27 cellular contexts compared by ENCODE assay signal in the genomic region with DNA sequence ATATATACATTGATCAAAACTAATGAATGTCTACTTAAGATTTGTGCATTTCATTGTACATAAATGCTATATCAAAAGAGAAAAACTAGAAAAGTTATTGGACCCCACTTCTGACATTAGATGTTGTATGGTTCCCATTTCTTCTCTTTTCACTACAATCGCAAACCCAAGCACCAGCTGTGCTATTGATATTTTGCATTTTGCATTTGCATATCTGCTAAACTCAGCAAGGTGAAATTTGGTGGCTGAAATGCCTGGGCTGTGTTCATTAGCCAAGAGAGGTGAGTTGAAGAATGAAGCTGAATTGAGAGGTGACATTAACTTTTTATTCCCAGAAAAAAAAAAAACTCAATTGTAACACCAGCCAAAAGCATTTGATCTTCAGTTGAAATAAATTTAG.
DNase-seq lines count a peak whose midpoint lies in the region; ATAC-seq lines count a peak whose summit lies in the region.
"Had no signal": no experiment of that assay in that cellular context is flagged by ENCODE, and none has a peak within 500 bp of the region (broad histone marks: within the 10 kb centered on the region; RNA-seq: fewer than 3 reads in every experiment).

No MANE protein-coding gene starts in this region.

- H3K9me3 Mint-ChIP-seq in natural killer cell treated with Interleukin-12 subunit alpha and Interleukin-12 subunit beta and Interleukin-15 and Interleukin-18, amount 100 ng/mL, for 72 hours: peaks cover 10% of the 10 kb centered on the region

- H3K36me3 Mint-ChIP-seq in natural killer cell treated with Interleukin-12 subunit alpha and Interleukin-12 subunit beta and Interleukin-15 and Interleukin-18, amount 100 ng/mL, for 72 hours: no peaks in the 10 kb centered on the region
- H3K36me3 Mint-ChIP-seq: activated naive CD4-positive, alpha-beta T cell treated with anti-CD3 and anti-CD28 coated beads, Interleukin-2, amount 50 U/mL, for 72 hours; CD8-positive, alpha-beta memory T cell; WTC11 had no signal

- ATAC-seq in GM18520 (IDR thresholded peaks at IDR 0.05; ENCODE audit: unreplicated experiment): peak; percentile 72
- peak; percentile 57 for ATAC-seq in GM19467 (IDR thresholded peaks at IDR 0.05; ENCODE audit: unreplicated experiment)
- peak; percentile 73 for ATAC-seq in HG02798 (IDR thresholded peaks at IDR 0.05; ENCODE audit: poor library complexity, unreplicated experiment)
- no peak for ATAC-seq in natural killer cell treated with Interleukin-12 subunit alpha and Interleukin-12 subunit beta and Interleukin-15 and Interleukin-18, amount 100 ng/mL, for 72 hours
- ATAC-seq: activated naive CD4-positive, alpha-beta T cell treated with anti-CD3 and anti-CD28 coated beads, Interleukin-2, amount 50 U/mL, for 72 hours; activated T-helper 17 cell treated with anti-CD3 and anti-CD28 coated beads, Interleukin-2, amount 50 U/mL, for 72 hours; HepG2; left lobe of liver; Panc1; WTC11 had no signal

- H3K27ac Mint-ChIP-seq in natural killer cell treated with Interleukin-12 subunit alpha and Interleukin-12 subunit beta and Interleukin-15 and Interleukin-18, amount 100 ng/mL, for 72 hours: no peak overlapping the region
- H3K27ac Mint-ChIP-seq: activated naive CD4-positive, alpha-beta T cell treated with anti-CD3 and anti-CD28 coated beads, Interleukin-2, amount 50 U/mL, for 72 hours; activated T-helper 17 cell treated with anti-CD3 and anti-CD28 coated beads, Interleukin-2, amount 50 U/mL, for 72 hours; B cell; CD8-positive, alpha-beta memory T cell; WTC11 had no signal

- H3K27me3 Mint-ChIP-seq in natural killer cell treated with Interleukin-12 subunit alpha and Interleukin-12 subunit beta and Interleukin-15 and Interleukin-18, amount 100 ng/mL, for 72 hours: no peaks in the 10 kb centered on the region
- H3K27me3 Mint-ChIP-seq: activated T-helper 17 cell treated with anti-CD3 and anti-CD28 coated beads, Interleukin-2, amount 50 U/mL, for 72 hours; B cell had no signal

- peak; percentile 5 for DNase-seq in NAMALWA (ENCODE audit: low spot score)
- DNase-seq in NCI-H146 treated with DMSO at 0.1 percent for 48 hours (lab: John Stamatoyannopoulos, UW; ENCODE audit: unreplicated experiment): no peak
- DNase-seq in NCI-H187 treated with DMSO at 0.1 percent for 48 hours (lab: John Stamatoyannopoulos, UW): no peak
- no peak for DNase-seq in inferior parietal cortex (ENCODE audit: extremely low spot score)
- DNase-seq in natural killer cell treated with Interleukin-12 subunit alpha and Interleukin-12 subunit beta and Interleukin-15 and Interleukin-18, amount 100 ng/mL, for 72 hours (ENCODE audit: low spot score): no peak
- DNase-seq: activated CD4-positive, alpha-beta T cell treated with anti-CD3 and anti-CD28 coated beads, Interleukin-2, amount 50 U/mL, for 1 hour; anterior cingulate cortex; CD8-positive, alpha-beta memory T cell; cortex of kidney; esophagus squamous epithelium; HCEC 1CT; NCI-H1105; NCI-H2081; NCI-H446; occipital lobe; SHP77 treated with DMSO at 0.1 percent for 48 hours; stimulated activated CD4-positive, alpha-beta T cell treated with anti-CD3 and anti-CD28 coated beads, Interleukin-1b, Interleukin-23, amount 100 ng/mL, for 48 hours had no signal

- peaks cover 5 to 7% of the 10 kb centered on the region in 2 donors for H3K4me1 Mint-ChIP-seq in natural killer cell treated with Interleukin-12 subunit alpha and Interleukin-12 subunit beta and Interleukin-15 and Interleukin-18, amount 100 ng/mL, for 72 hours (ENCODE audit: low read depth in 2 of 2)
- H3K4me1 Mint-ChIP-seq: activated T-helper 17 cell treated with anti-CD3 and anti-CD28 coated beads, Interleukin-2, amount 50 U/mL, for 72 hours; B cell; CD8-positive, alpha-beta memory T cell had no signal

- H3K4me3 Mint-ChIP-seq in natural killer cell treated with Interleukin-12 subunit alpha and Interleukin-12 subunit beta and Interleukin-15 and Interleukin-18, amount 100 ng/mL, for 72 hours: no peak overlapping the region
- H3K4me3 Mint-ChIP-seq: activated T-helper 17 cell treated with anti-CD3 and anti-CD28 coated beads, Interleukin-2, amount 50 U/mL, for 72 hours; B cell; CD8-positive, alpha-beta memory T cell; WTC11 had no signal

Comparison
In these comparisons a context has a peak if more than half of its experiments do, and no peak if none do; other contexts are left out.
1. ATAC-seq: peak in GM18520 (single experiment), GM19467 (single experiment) and HG02798 (single experiment); none in natural killer cell treated with Interleukin-12 subunit alpha and Interleukin-12 subunit beta and Interleukin-15 and Interleukin-18, amount 100 ng/mL, for 72 hours (0 of 2).